In the genomic region with DNA sequence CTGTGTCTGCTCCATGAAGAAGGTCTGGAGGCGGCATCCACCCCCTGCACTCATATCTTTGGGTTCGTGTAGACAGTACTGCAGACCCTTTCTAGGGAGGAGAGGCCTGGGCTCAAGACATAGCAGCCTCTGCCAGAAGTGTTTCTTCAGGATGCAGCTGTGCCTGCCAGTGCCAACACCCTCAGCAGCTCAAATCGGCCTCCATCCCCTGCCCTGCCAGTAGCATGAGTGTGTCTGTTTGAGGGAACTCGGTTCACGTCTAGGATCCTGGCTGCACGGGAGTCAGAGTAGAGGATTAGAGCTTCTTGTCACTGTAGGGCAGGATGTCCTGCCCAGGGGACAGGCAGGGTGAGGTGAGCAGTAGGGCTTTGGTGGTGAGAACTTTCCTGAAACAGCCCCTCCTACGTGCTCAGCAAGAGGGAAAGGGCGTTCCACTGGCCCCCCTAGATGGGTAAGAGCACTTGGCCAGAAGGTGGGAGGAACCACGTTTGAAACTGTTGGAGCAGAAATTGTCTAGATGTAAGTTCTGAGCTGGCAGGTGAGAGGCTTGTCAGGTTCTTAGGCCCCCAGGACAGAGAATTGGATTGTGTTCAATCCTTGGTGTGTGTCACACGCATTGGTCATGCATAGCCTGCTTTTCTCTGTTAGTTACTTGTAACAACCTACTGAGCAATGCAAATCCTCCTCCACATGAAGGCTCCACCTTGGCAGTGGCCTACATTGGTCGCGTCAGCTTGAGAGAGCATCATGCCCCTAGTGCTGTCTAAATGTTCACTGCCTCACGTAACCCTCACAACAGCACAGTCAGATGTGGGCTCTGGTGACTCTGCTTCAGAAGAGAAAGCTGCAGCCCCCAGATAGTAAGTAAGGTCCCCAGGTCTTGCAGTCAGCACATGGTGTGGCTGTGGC, we compare ENCODE assay signal across 22 cellular contexts. TPM values are rescaled to one million over a fixed set of nuclear protein-coding genes. Genes with fewer than 3 reads are reported as not detected.
DNase-seq lines count a peak whose midpoint lies in the region; ATAC-seq, FAIRE-seq and TF ChIP-seq lines count a peak whose summit lies in the region.
"Had no signal": no experiment of that assay in that cellular context is flagged by ENCODE, and none has a peak within 500 bp of the region (broad histone marks: within the 10 kb centered on the region; RNA-seq: fewer than 3 reads in every experiment).

No MANE protein-coding gene starts in this region.

- H3K56ac ChIP-seq in H1 (replicated peaks; ENCODE audit: insufficient read length, low read depth, low read length), result no peak overlapping the region

- H2BK12ac ChIP-seq in H1 (ENCODE audit: low read depth, low read length), result no peak overlapping the region

- TF ChIP-seq CTCF in H1 (IDR thresholded peaks at IDR 0.05; ENCODE audit: control extremely low read depth in 1 of 3, insufficient read depth in 1 of 3, low read depth in 1 of 3, low read length in 3 of 3), result no peak

- no peaks in the 10 kb centered on the region for H3K4me1 ChIP-seq in H1 (replicated peaks in 1 of 4; ENCODE audit: control insufficient read depth in 3 of 4, insufficient read depth in 4 of 4, low read length in 3 of 4)
- H3K4me1 ChIP-seq: body of pancreas, lower lobe of right lung, prostate gland had no signal

- no peak for TF ChIP-seq RAD21 in H1 (IDR thresholded peaks at IDR 0.05 in 1 of 2, conservative IDR thresholded peaks at IDR 0.05 in 1 of 2; ENCODE audit: low read depth in 2 of 2, low read length in 2 of 2)

- no peak overlapping the region for H4K91ac ChIP-seq in H1 (replicated peaks; ENCODE audit: insufficient read length, low read length)

- H3K9me3 ChIP-seq in H1 (ENCODE audit: insufficient read depth in 2 of 2, low read depth in 1 of 2, low read length in 1 of 2), result no peaks in the 10 kb centered on the region
- H3K9me3 ChIP-seq: body of pancreas, esophagus muscularis mucosa, lower lobe of right lung, prostate gland had no signal

- no peak overlapping the region for H2BK15ac ChIP-seq in H1 (ENCODE audit: low read length)

- peaks cover 11 to 15% of the 10 kb centered on the region in 2 experiments for H4K20me1 ChIP-seq in H1 (replicated peaks in 1 of 2; ENCODE audit: control insufficient read depth in 1 of 2, insufficient read depth in 2 of 2, low read length in 2 of 2)

- H3K27me3 Mint-ChIP-seq in activated CD4-positive, alpha-beta T cell treated with anti-CD3 and anti-CD28 coated beads, Interleukin-2, amount 10 ng/mL, durations not matched to agents 7 days and 5 days, result no peaks in the 10 kb centered on the region

- H2AFZ ChIP-seq in H1 (ENCODE audit: low read length), result no peak overlapping the region

- DNase-seq in activated CD4-positive, alpha-beta T cell treated with anti-CD3 and anti-CD28 coated beads, Interleukin-2, amount 10 ng/mL, durations not matched to agents 7 days and 5 days, result no peak
- no peak for DNase-seq in activated CD4-positive, alpha-beta T cell treated with anti-CD3 and anti-CD28 coated beads, Interleukin-2, amount 50 U/mL, for 48 hours
- DNase-seq in H1 (ENCODE audit: low read depth in 1 of 2, low spot score in 2 of 2) (no peak), dedifferentiated amniotic fluid mesenchymal stem cell (ENCODE audit: extremely low spot score) (no peak), cardiac septum (ENCODE audit: low spot score) (no peak), NCI-H2081 (lab: John Stamatoyannopoulos, UW) (no peak)
- DNase-seq in stimulated activated effector memory CD8-positive, alpha-beta T cell treated with anti-CD3 and anti-CD28 coated beads, Interleukin-12 subunit alpha, Interleukin-12 subunit beta, amount 100 ng/mL, for 72 hours (ENCODE audit: low spot score in 2 of 2), result no peak
- DNase-seq: activated gamma-delta T cell; body of pancreas; C1 segment of cervical spinal cord; HFFc6; lower lobe of right lung; NCI-H1694; NK-92 treated with Interleukin-12 subunit alpha and Interleukin-12 subunit beta, amount 100 ng/mL, for 24 hours; trophoblast cell had no signal

- H3K79me1 ChIP-seq in H1 (ENCODE audit: low read depth, low read length), result peaks cover 17% of the 10 kb centered on the region

- no peak overlapping the region for H3K4me3 Mint-ChIP-seq in activated CD4-positive, alpha-beta T cell treated with anti-CD3 and anti-CD28 coated beads, Interleukin-2, amount 10 ng/mL, durations not matched to agents 7 days and 5 days
- no peak overlapping the region for H3K4me3 Mint-ChIP-seq in stimulated activated effector memory CD8-positive, alpha-beta T cell treated with anti-CD3 and anti-CD28 coated beads, Interleukin-12 subunit alpha, Interleukin-12 subunit beta, amount 100 ng/mL, for 72 hours
- H3K4me3 Mint-ChIP-seq: HFFc6 had no signal

- no peaks in the 10 kb centered on the region for H3K23me2 ChIP-seq in H1 (ENCODE audit: low read depth, low read length)

- H2BK5ac ChIP-seq in H1 (ENCODE audit: low read depth, low read length), result no peak overlapping the region

- ATAC-seq in HG03342 (IDR thresholded peaks at IDR 0.05; ENCODE audit: unreplicated experiment), result peak; percentile 34
- peak; percentile 38 for ATAC-seq in stimulated activated effector memory CD8-positive, alpha-beta T cell treated with anti-CD3 and anti-CD28 coated beads, Interleukin-12 subunit alpha, Interleukin-12 subunit beta, amount 100 ng/mL, for 72 hours
- ATAC-seq: body of pancreas, lower lobe of right lung had no signal

- TF ChIP-seq POLR2A in H1 (IDR thresholded peaks at IDR 0.05; ENCODE audit: control extremely low read depth in 1 of 2, low read depth in 2 of 2, low read length in 2 of 2), result no peak

- no peak overlapping the region for H3K4me2 ChIP-seq in H1 (ENCODE audit: insufficient read depth in 1 of 2, low read depth in 2 of 2, low read length in 2 of 2)
- H3K4me2 ChIP-seq: smooth muscle cell had no signal

- peak overlapping the region; percentile 19 for H3K27ac Mint-ChIP-seq in activated CD4-positive, alpha-beta T cell treated with anti-CD3 and anti-CD28 coated beads, Interleukin-2, amount 10 ng/mL, durations not matched to agents 7 days and 5 days
- H3K27ac Mint-ChIP-seq in stimulated activated effector memory CD8-positive, alpha-beta T cell treated with anti-CD3 and anti-CD28 coated beads, Interleukin-12 subunit alpha, Interleukin-12 subunit beta, amount 100 ng/mL, for 72 hours, result peak overlapping the region; percentile 84
- H3K27ac Mint-ChIP-seq: HFFc6 had no signal

- no peaks in the 10 kb centered on the region for H3K9me3 Mint-ChIP-seq in activated CD4-positive, alpha-beta T cell treated with anti-CD3 and anti-CD28 coated beads, Interleukin-2, amount 10 ng/mL, durations not matched to agents 7 days and 5 days
- H3K9me3 Mint-ChIP-seq in stimulated activated effector memory CD8-positive, alpha-beta T cell treated with anti-CD3 and anti-CD28 coated beads, Interleukin-12 subunit alpha, Interleukin-12 subunit beta, amount 100 ng/mL, for 72 hours, result no peaks in the 10 kb centered on the region
- H3K9me3 Mint-ChIP-seq: HFFc6 had no signal

- H3K36me3 Mint-ChIP-seq in activated CD4-positive, alpha-beta T cell treated with anti-CD3 and anti-CD28 coated beads, Interleukin-2, amount 10 ng/mL, durations not matched to agents 7 days and 5 days (ENCODE audit: low read depth), result peaks cover 42% of the 10 kb centered on the region
- peaks cover 95% of the 10 kb centered on the region for H3K36me3 Mint-ChIP-seq in stimulated activated effector memory CD8-positive, alpha-beta T cell treated with anti-CD3 and anti-CD28 coated beads, Interleukin-12 subunit alpha, Interleukin-12 subunit beta, amount 100 ng/mL, for 72 hours

- H3K27me3 ChIP-seq in H1 (replicated peaks in 1 of 4; ENCODE audit: control insufficient read depth in 3 of 4, extremely low read depth in 1 of 4, insufficient read depth in 3 of 4, low read length in 3 of 4), result no peaks in the 10 kb centered on the region
- H3K27me3 ChIP-seq: body of pancreas, dorsolateral prefrontal cortex, esophagus muscularis mucosa had no signal

- no peak overlapping the region for H2AK5ac ChIP-seq in H1 (ENCODE audit: low read depth, low read length)

- no peak overlapping the region for H3K18ac ChIP-seq in H1 (ENCODE audit: extremely low read depth, low read length)

- peaks cover 13% of the 10 kb centered on the region for H3K4me1 Mint-ChIP-seq in activated CD4-positive, alpha-beta T cell treated with anti-CD3 and anti-CD28 coated beads, Interleukin-2, amount 10 ng/mL, durations not matched to agents 7 days and 5 days
- peaks cover 42% of the 10 kb centered on the region for H3K4me1 Mint-ChIP-seq in stimulated activated effector memory CD8-positive, alpha-beta T cell treated with anti-CD3 and anti-CD28 coated beads, Interleukin-12 subunit alpha, Interleukin-12 subunit beta, amount 100 ng/mL, for 72 hours

- CTCF ChIA-PET in activated CD4-positive, alpha-beta T cell treated with anti-CD3 and anti-CD28 coated beads, Interleukin-2, amount 10 ng/mL, durations not matched to agents 7 days and 5 days (lab: Charles Lee), result interaction anchor here (1.3 kb wide), 1 partner anchor 18 kb away, joined by 5 read pairs; no protein-coding TSS in a partner anchor
- CTCF ChIA-PET in H1 (lab: Charles Lee; ENCODE audit: partially characterized antibody), result interaction anchor here (0.6 to 1.0 kb wide), 2 partner anchors 33 to 526 kb away, joined by 3 read pairs; no protein-coding TSS in a partner anchor

- H3K4me3 ChIP-seq in H1 (ENCODE audit: extremely low read depth in 1 of 4, insufficient read depth in 2 of 4, low read depth in 3 of 4, low read length in 4 of 4), result no peak overlapping the region
- H3K4me3 ChIP-seq: body of pancreas, dorsolateral prefrontal cortex, esophagus muscularis mucosa, lower lobe of right lung, prostate gland, smooth muscle cell had no signal

- no peak for TF ChIP-seq EP300 in H1 (IDR thresholded peaks at IDR 0.05; ENCODE audit: borderline replicate concordance in 1 of 2, low read depth in 2 of 2, low read length in 2 of 2)

- no peak overlapping the region for H3K27ac ChIP-seq in H1 (ENCODE audit: low read depth, low read length)
- H3K27ac ChIP-seq: 22Rv1, body of pancreas, esophagus muscularis mucosa, lower lobe of right lung, prostate gland, RWPE1 had no signal

- no peak overlapping the region for H4K5ac ChIP-seq in H1 (ENCODE audit: insufficient read length, low read depth, low read length)

- peaks cover 0 to 20% of the 10 kb centered on the region in 2 experiments; a peak in 2 of 4 replicates for H3K79me2 ChIP-seq in H1 (ENCODE audit: control insufficient read depth in 1 of 2, insufficient read depth in 2 of 2, low read length in 2 of 2)

- H3K4ac ChIP-seq in H1 (replicated peaks; ENCODE audit: insufficient read length, low read depth, low read length), result no peak overlapping the region

- no peak overlapping the region for H3K23ac ChIP-seq in H1 (ENCODE audit: insufficient read length)

- POLR2A ChIA-PET in activated CD4-positive, alpha-beta T cell treated with anti-CD3 and anti-CD28 coated beads, Interleukin-2, amount 10 ng/mL, durations not matched to agents 7 days and 5 days (lab: Charles Lee), result no interaction called here
- POLR2A ChIA-PET in H1 (lab: Charles Lee; ENCODE audit: partially characterized antibody), result interaction anchor here (1.0 kb wide), 1 partner anchor 25 kb away, joined by 3 read pairs; no protein-coding TSS in a partner anchor

- FAIRE-seq in H1 (lab: Jason Lieb, UNC), result no peak

- no peak overlapping the region for H2BK120ac ChIP-seq in H1 (replicated peaks; ENCODE audit: low read depth, low read length)

- H3K14ac ChIP-seq in H1 (ENCODE audit: insufficient read length), result no peak overlapping the region

- H2BK20ac ChIP-seq in H1 (ENCODE audit: low read length), result no peak overlapping the region

- H3K36me3 ChIP-seq in H1 (ENCODE audit: control insufficient read depth in 2 of 4, insufficient read depth in 4 of 4, low read length in 3 of 4), result peaks cover 26 to 81% (median 54%) of the 10 kb centered on the region in 4 experiments

- intact Hi-C loops in cardiac septum (cut with DNase I), result no loop called here

- WGBS in H1 (ENCODE audit: extremely low coverage in 1 of 2, insufficient coverage in 1 of 2, insufficient read length in 1 of 2, insufficient replicate concordance in 2 of 2, low coverage in 1 of 2, low lambda C conversion rate in 2 of 2, missing lambda C conversion rate in 1 of 2), 2 experiments, result 94% methylated on average over 13 of the region's 13 CpGs; no CpG with 5 or more reads in 1 of the 2 experiments

- H3K9ac ChIP-seq in H1 (replicated peaks in 1 of 4; ENCODE audit: extremely low read depth in 1 of 4, low read depth in 3 of 4, low read length in 3 of 4), result no peak overlapping the region

- peak overlapping the region; percentile 52; the same call in 1 of the 2 replicates for H4K8ac ChIP-seq in H1 (ENCODE audit: extremely low read depth, insufficient read depth, low read length)

RNA-seq across cellular contexts. Expression of a gene that starts 25.8 kb away (rescaled TPM):
- 10 to 100 TPM; 33.2 to 35.5 TPM for total RNA-seq in activated CD4-positive, alpha-beta T cell treated with anti-CD3 and anti-CD28 coated beads, Interleukin-2, amount 10 ng/mL, durations not matched to agents 7 days and 5 days
- 26.2 and 27.2 TPM in 2 replicates for total RNA-seq in H1 (2021; fragmentation: NEBNext Ultra II Directional; extraction: Animal tissue kit (Norgen Biotek cat#: 25700))
- polyA plus RNA-seq in H1 (2011; rRNA removed), result 8.7 and 12.5 TPM in 2 replicates
- 7.3 TPM for polyA plus RNA-seq in H1 (2011; cell fraction: cytosol; rRNA removed)
- 20.6 TPM for polyA plus RNA-seq in H1 (2011; cell fraction: nucleus; rRNA removed)
- 16.4 to 18.6 TPM (median 17.4 TPM) in 4 replicates for polyA plus RNA-seq in H1 (2012, experiment 1 of 2)
- polyA plus RNA-seq in H1 (2012, experiment 2 of 2), result 6.2 TPM
- polyA plus RNA-seq in H1 (2013, experiment 1 of 2), result 11.8 TPM
- 11.5 TPM for polyA plus RNA-seq in H1 (2013, experiment 2 of 2)
- 17.7 and 19.2 TPM in 2 replicates for polyA minus RNA-seq in H1 (2011; rRNA and poly(A)+ RNA removed)
- 21.1 TPM for polyA minus RNA-seq in H1 (2011; cell fraction: cytosol; rRNA and poly(A)+ RNA removed)
- polyA minus RNA-seq in H1 (2011; cell fraction: nucleus; rRNA and poly(A)+ RNA removed), result 28.0 TPM
- 19.5 TPM for total RNA-seq in cardiac septum

RNA-seq across cellular contexts. Expression of a gene that starts 41.7 kb away (rescaled TPM):
- 100 to 1,000 TPM in 1 of 2 experiments, 10 to 100 TPM in 1; 96.2 to 102 TPM for total RNA-seq in activated CD4-positive, alpha-beta T cell treated with anti-CD3 and anti-CD28 coated beads, Interleukin-2, amount 10 ng/mL, durations not matched to agents 7 days and 5 days
- total RNA-seq in H1 (2021; fragmentation: NEBNext Ultra II Directional; extraction: Animal tissue kit (Norgen Biotek cat#: 25700)), result 75.0 and 78.9 TPM in 2 replicates
- polyA plus RNA-seq in H1 (2011; rRNA removed), result 68.2 and 70.5 TPM in 2 replicates
- polyA plus RNA-seq in H1 (2011; cell fraction: cytosol; rRNA removed), result 87.3 TPM
- 69.7 TPM for polyA plus RNA-seq in H1 (2011; cell fraction: nucleus; rRNA removed)
- polyA plus RNA-seq in H1 (2012, experiment 1 of 2), result 60.0 to 63.7 TPM (median 62.1 TPM) in 4 replicates
- 36.0 TPM for polyA plus RNA-seq in H1 (2012, experiment 2 of 2)
- 49.9 TPM for polyA plus RNA-seq in H1 (2013, experiment 1 of 2)
- 51.6 TPM for polyA plus RNA-seq in H1 (2013, experiment 2 of 2)
- 98.4 and 122 TPM in 2 replicates for polyA minus RNA-seq in H1 (2011; rRNA and poly(A)+ RNA removed)
- polyA minus RNA-seq in H1 (2011; cell fraction: cytosol; rRNA and poly(A)+ RNA removed), result 68.6 TPM
- 76.8 TPM for polyA minus RNA-seq in H1 (2011; cell fraction: nucleus; rRNA and poly(A)+ RNA removed)
- total RNA-seq in cardiac septum, result 29.7 TPM
